Comparison of ENCODE assay signal across 8 cellular contexts in the genomic region with DNA sequence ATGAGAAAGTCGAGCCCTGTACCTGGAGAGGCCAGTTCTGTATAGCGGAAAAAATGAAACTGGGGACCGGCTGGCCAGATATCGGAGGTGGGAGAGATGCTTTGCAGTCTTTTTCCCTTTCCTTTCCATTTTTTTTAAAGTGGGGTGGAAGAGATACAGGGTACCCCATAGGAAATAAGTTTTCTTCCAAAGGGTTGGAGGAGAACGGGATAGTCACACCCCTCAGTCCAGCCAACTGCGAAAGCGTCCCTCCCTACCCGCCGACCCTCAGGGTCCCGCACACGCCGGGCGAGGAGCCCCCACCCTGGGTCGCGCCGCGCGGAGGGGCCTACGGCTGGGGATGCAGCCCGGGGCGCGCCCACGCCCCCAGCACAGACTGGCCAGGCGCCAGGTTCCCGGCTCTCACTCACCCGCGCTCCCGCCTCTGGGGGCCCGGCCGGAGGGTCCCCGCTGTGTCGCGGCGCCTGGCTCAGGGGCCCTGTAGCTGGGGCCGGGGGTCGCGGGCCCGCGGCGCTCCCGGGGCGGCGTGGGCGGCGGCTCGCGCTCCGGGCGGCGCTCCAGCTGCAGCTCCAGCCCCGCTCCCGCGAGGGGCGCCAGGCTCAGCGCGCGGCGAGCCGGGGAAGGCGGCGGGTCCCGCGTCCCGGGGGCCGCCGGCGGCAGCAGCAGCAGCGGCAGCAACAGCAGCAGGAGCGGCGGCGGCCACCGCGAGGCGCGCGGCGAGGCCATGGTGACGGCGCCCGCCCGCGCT. TPM values are rescaled to one million over a fixed set of nuclear protein-coding genes. Genes with fewer than 3 reads are reported as not detected.
A peak's percentile ranks its signal among the peaks of the same experiment; 100 is the strongest.
DNase-seq lines count a peak whose midpoint lies in the region; ATAC-seq lines count a peak whose summit lies in the region.

No MANE protein-coding gene starts in this region.

- peaks cover 38 to 50% (median 45%) of the 10 kb centered on the region in 4 donors for H3K4me1 Mint-ChIP-seq in CD4-positive, alpha-beta memory T cell

- H3K9me3 ChIP-seq in CD4-positive, alpha-beta memory T cell (ENCODE audit: control insufficient read depth in 1 of 2, low read length in 2 of 2) = no peaks in the 10 kb centered on the region
- no peaks in the 10 kb centered on the region for H3K9me3 ChIP-seq in HUES48 (ENCODE audit: control insufficient read depth, insufficient read depth, low read length)

- H3K36me3 ChIP-seq in CD4-positive, alpha-beta memory T cell (ENCODE audit: insufficient read depth, low read length) = no peaks in the 10 kb centered on the region
- no peaks in the 10 kb centered on the region for H3K36me3 ChIP-seq in HUES48 (ENCODE audit: control insufficient read depth, insufficient read depth, low read length)

- H3K9me3 Mint-ChIP-seq in CD4-positive, alpha-beta memory T cell = no peaks in the 10 kb centered on the region

- peak overlapping the region; percentile 60 to 75 for H3K4me3 ChIP-seq in CD4-positive, alpha-beta memory T cell (ENCODE audit: low read length in 2 of 2)
- H3K4me3 ChIP-seq in HUES48 (ENCODE audit: low read depth, low read length) = peak overlapping the region; percentile 75

- H3K4me1 ChIP-seq in CD4-positive, alpha-beta memory T cell (ENCODE audit: insufficient read depth, low read length) = peaks cover 49% of the 10 kb centered on the region
- peaks cover 64% of the 10 kb centered on the region for H3K4me1 ChIP-seq in HUES48 (ENCODE audit: control insufficient read depth, insufficient read depth, low read length)

- no peak overlapping the region; the same call in 1 of the 2 replicates for H3K9ac ChIP-seq in HUES48 (ENCODE audit: low read depth, low read length)

- peak; percentile 8 for ATAC-seq in GM19463 (IDR thresholded peaks at IDR 0.05; ENCODE audit: unreplicated experiment)

- intact Hi-C loops in CD4-positive, alpha-beta memory T cell (cut with micrococcal nuclease) = loop anchor here (1.0 kb wide), 1 partner anchor 86 kb away; no protein-coding TSS in a partner anchor

- H3K36me3 Mint-ChIP-seq in CD4-positive, alpha-beta memory T cell = peaks cover 4 to 15% of the 10 kb centered on the region in 2 donors

- POLR2A ChIA-PET in CD4-positive, alpha-beta memory T cell (lab: Charles Lee; ENCODE audit: partially characterized antibody) = interaction anchor here (1.5 kb wide), 1 partner anchor 86 kb away, joined by 3 read pairs; no protein-coding TSS in a partner anchor

- H3K27ac Mint-ChIP-seq in CD4-positive, alpha-beta memory T cell = peak overlapping the region; percentile 95 to 99 (median 98)

- H3K27ac ChIP-seq in CD4-positive, alpha-beta memory T cell (ENCODE audit: low read depth, low read length) = peak overlapping the region; percentile 73
- no peak overlapping the region for H3K27ac ChIP-seq in HUES48 (ENCODE audit: low read depth, low read length)

- peaks cover 0 to 2% of the 10 kb centered on the region in 2 donors for H3K27me3 Mint-ChIP-seq in CD4-positive, alpha-beta memory T cell

- DNase-seq in CD4-positive, alpha-beta memory T cell = peak in 4 of 5 donors; percentile 13 to 30 (median 24)
- DNase-seq in activated T-helper 1 cell treated with Interleukin-2 at 50 U/mL for 16 hours (ENCODE audit: low read depth) = peak; percentile 5
- DNase-seq in germinal center (ENCODE audit: low spot score) = peak; percentile 69
- DNase-seq in retina = peak; percentile 59
- no peak for DNase-seq in T-helper 9 cell
- DNase-seq in H4 (ENCODE audit: low spot score) = no peak

- peak overlapping the region; percentile 92 to 99 (median 96) for H3K4me3 Mint-ChIP-seq in CD4-positive, alpha-beta memory T cell

- CTCF ChIA-PET in CD4-positive, alpha-beta memory T cell (lab: Charles Lee; ENCODE audit: partially characterized antibody) = no interaction called here

- no peaks in the 10 kb centered on the region for H3K27me3 ChIP-seq in CD4-positive, alpha-beta memory T cell (ENCODE audit: insufficient read depth, low read length)
- H3K27me3 ChIP-seq in HUES48 (ENCODE audit: control insufficient read depth, insufficient read depth, low read length) = peaks cover 46% of the 10 kb centered on the region

RNA-seq across cellular contexts. Expression of gene HEG1, which starts 0.5 kb away (rescaled TPM):
- 10 to 100 TPM; 20.2 to 21.7 TPM for total RNA-seq in CD4-positive, alpha-beta memory T cell
- polyA plus RNA-seq in CD4-positive, alpha-beta memory T cell = 1 to 10 TPM; 1.1 to 4.7 TPM
- 49.6 and 57.7 TPM in 2 replicates for total RNA-seq in H4 (2014; rRNA removed; shearing (Covaris generic))

Comparison
In these comparisons a context has a peak if more than half of its experiments do, and no peak if none do; other contexts are left out.
1. DNase-seq: peak in CD4-positive, alpha-beta memory T cell (4 of 5), activated T-helper 1 cell treated with Interleukin-2 at 50 U/mL for 16 hours (single experiment), germinal center (single experiment) and retina (single experiment); none in T-helper 9 cell (single experiment) and H4 (single experiment).